Comparison of ENCODE assay signal across 22 cellular contexts in the genomic region with DNA sequence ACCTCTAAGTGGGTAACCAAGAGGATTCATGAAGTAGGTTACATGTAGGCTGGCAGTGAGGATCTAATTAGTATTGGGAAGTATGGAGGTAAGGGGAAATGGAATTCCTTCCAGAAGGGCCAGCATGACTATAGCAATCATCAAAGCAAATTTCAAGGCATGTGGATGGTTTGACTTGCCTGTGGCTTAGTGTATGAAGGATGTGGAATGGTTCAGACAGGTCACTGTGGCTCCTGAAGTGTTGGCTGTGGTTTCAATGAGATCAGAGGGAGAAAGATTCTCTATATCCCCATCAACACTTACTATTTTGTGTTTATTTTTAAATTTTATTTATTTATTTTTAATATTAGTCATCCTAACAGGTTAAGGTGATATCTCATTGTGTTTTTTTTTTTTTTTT.
"Had no signal": no experiment of that assay in that cellular context is flagged by ENCODE, and none has a peak within 500 bp of the region (broad histone marks: within the 10 kb centered on the region; RNA-seq: fewer than 3 reads in every experiment).

No MANE protein-coding gene starts in this region.

- H3K4me1 ChIP-seq: Peyer's patch had no signal

- H3K4me3 ChIP-seq: PC-9, Peyer's patch, SJCRH30 had no signal

- H3K9me3 ChIP-seq: Peyer's patch had no signal

- DNase-seq: IMR-90; Karpas-422; KG1; MM.1S; NCI-H1092 treated with DMSO at 0.1 percent for 48 hours; NCI-H1436; NCI-H187; NCI-H2029; NCI-H2081 treated with DMSO at 0.1 percent for 48 hours; NCI-H2171; NCI-H345; NCI-H510A treated with DMSO at 0.1 percent for 48 hours; NCI-H526; NCI-H748 treated with DMSO at 0.1 percent for 48 hours; NK-92 treated with Interleukin-12 subunit alpha and Interleukin-12 subunit beta, amount 100 ng/mL, for 24 hours; PC-9; Peyer's patch; SHP77 treated with DMSO at 0.1 percent for 48 hours; SJCRH30; SW 1271 had no signal

- H2AFZ ChIP-seq: PC-9 had no signal

- H3K27me3 ChIP-seq: Peyer's patch, SJCRH30 had no signal

- H3K36me3 ChIP-seq: Peyer's patch, SJCRH30 had no signal

- ATAC-seq: HepG2, Right ventricle myocardium inferior had no signal

- H3K4me2 ChIP-seq: PC-9 had no signal

- H3K27ac ChIP-seq: PC-9, Peyer's patch, SJCRH30 had no signal
